In genomic region chr19:35937345-35938281, GRCh38 we compare ENCODE assay signal across 1 cellular context.
TF ChIP-seq lines count a peak whose summit lies in the region.

No MANE protein-coding gene starts in this region.

TF ChIP-seq in HEK293, 187 proteins besides CTCF, POLR2A, EP300 and RAD21 (continued from another document):
- TF ChIP-seq, protein P1, sequence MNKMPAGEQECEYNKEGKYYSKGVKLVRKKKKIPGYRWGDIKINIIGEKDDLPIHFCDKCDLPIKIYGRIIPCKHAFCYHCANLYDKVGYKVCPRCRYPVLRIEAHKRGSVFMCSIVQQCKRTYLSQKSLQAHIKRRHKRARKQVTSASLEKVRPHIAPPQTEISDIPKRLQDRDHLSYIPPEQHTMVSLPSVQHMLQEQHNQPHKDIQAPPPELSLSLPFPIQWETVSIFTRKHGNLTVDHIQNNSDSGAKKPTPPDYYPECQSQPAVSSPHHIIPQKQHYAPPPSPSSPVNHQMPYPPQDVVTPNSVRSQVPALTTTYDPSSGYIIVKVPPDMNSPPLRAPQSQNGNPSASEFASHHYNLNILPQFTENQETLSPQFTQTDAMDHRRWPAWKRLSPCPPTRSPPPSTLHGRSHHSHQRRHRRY (tag by site-specific recombination; IDR thresholded peaks at IDR 0.05) = 0 out of 2 replicates have a peak, but pooled peaks have one; percentile 15
- TF ChIP-seq, protein P2, sequence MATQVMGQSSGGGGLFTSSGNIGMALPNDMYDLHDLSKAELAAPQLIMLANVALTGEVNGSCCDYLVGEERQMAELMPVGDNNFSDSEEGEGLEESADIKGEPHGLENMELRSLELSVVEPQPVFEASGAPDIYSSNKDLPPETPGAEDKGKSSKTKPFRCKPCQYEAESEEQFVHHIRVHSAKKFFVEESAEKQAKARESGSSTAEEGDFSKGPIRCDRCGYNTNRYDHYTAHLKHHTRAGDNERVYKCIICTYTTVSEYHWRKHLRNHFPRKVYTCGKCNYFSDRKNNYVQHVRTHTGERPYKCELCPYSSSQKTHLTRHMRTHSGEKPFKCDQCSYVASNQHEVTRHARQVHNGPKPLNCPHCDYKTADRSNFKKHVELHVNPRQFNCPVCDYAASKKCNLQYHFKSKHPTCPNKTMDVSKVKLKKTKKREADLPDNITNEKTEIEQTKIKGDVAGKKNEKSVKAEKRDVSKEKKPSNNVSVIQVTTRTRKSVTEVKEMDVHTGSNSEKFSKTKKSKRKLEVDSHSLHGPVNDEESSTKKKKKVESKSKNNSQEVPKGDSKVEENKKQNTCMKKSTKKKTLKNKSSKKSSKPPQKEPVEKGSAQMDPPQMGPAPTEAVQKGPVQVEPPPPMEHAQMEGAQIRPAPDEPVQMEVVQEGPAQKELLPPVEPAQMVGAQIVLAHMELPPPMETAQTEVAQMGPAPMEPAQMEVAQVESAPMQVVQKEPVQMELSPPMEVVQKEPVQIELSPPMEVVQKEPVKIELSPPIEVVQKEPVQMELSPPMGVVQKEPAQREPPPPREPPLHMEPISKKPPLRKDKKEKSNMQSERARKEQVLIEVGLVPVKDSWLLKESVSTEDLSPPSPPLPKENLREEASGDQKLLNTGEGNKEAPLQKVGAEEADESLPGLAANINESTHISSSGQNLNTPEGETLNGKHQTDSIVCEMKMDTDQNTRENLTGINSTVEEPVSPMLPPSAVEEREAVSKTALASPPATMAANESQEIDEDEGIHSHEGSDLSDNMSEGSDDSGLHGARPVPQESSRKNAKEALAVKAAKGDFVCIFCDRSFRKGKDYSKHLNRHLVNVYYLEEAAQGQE (tag by site-specific recombination; IDR thresholded peaks at IDR 0.05) = 0 out of 2 replicates have a peak, but pooled peaks have one; percentile 48
- peak; percentile 39; the same call in 1 of the 2 replicates for TF ChIP-seq ZBTB48 (tag by site-specific recombination; IDR thresholded peaks at IDR 0.05)
TF ChIP-seq in HEK293: peak in this region for 11.
